In the genomic region with DNA sequence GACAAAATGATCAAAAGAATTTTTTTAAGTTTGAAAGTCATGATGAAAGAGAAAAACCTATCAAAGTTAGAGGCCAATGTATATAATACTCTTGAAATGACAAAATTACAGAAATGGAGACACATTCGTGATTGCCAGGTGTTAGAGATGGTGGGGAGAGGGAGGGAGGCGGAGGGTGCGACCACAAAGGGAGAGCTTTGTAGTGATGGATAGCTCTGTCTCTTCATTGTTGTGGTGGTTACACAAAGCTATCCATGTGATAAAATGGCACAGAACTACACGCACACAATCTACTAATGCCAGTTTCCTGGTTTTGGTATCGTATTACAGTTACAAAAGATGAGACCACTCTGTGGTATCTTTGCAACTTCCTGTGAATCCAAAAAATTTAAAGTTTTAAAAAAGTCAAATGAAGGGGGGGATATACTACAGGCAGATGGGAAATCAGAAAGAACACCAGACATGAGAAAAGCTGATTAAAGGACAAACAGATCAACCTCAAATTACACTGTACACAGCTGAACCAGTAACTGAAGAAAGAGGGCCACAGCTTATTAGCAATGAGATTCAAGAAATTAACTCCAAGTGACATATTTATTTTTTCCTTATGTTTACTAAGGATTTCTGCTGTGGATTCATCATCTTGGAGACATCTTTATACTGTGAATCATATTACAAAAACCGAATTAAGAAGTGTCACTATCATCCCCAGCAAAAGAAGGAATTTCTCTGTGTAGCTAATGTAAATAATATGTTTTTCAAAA, we compare ENCODE assay signal across 9 cellular contexts.
DNase-seq lines count a peak whose midpoint lies in the region; ATAC-seq and TF ChIP-seq lines count a peak whose summit lies in the region.
"Had no signal": no experiment of that assay in that cellular context is flagged by ENCODE, and none has a peak within 500 bp of the region (broad histone marks: within the 10 kb centered on the region; RNA-seq: fewer than 3 reads in every experiment).

No MANE protein-coding gene starts in this region.

- no peak for ATAC-seq in HG02678 (IDR thresholded peaks at IDR 0.05; ENCODE audit: unreplicated experiment)

- WGBS in mesodermal cell (ENCODE audit: insufficient coverage in 2 of 2), 2 experiments = no CpG with 5 or more reads among the region's 6 CpGs

- intact Hi-C loops in activated T-helper 1 cell treated with anti-CD3 and anti-CD28 coated beads, Interleukin-12 subunit alpha, Interleukin-12 subunit beta, Interleukin-2, Interleukin-4 antibody, amounts not matched to agents 30 ng/mL and 10 ng/mL and 1 ng/mL, durations not matched to agents 14 hours and 24 hours and 36 hours (cut with micrococcal nuclease) = no loop called here

- DNase-seq in Karpas-422 (peak; percentile 62), NCI-H1092 treated with DMSO at 0.1 percent for 48 hours (lab: John Stamatoyannopoulos, UW) (no peak), GM20000 (ENCODE audit: low spot score) (no peak), activated gamma-delta T cell treated with Interleukin-2 at 50 U/mL for 16 hours (no peak)
- DNase-seq in activated T-helper 1 cell treated with anti-CD3 and anti-CD28 coated beads, Interleukin-12 subunit alpha, Interleukin-12 subunit beta, Interleukin-2, Interleukin-4 antibody, amounts not matched to agents 30 ng/mL and 10 ng/mL and 1 ng/mL, durations not matched to agents 14 hours and 24 hours and 36 hours (ENCODE audit: low spot score) = no peak
- DNase-seq: adrenal gland had no signal

- no peaks in the 10 kb centered on the region for H3K27me3 ChIP-seq in BLaER1 treated with 17β-estradiol and CSF1 and Interleukin-3, amounts not matched to agents 10 nM and 100 nM
- H3K27me3 ChIP-seq in Karpas-422 (ENCODE audit: low read length) = no peaks in the 10 kb centered on the region
- H3K27me3 ChIP-seq: adrenal gland had no signal

- no peak overlapping the region for H3K4me3 ChIP-seq in BLaER1 treated with 17β-estradiol and CSF1 and Interleukin-3, amounts not matched to agents 10 nM and 100 nM
- H3K4me3 ChIP-seq in Karpas-422 (ENCODE audit: low read length) = peak overlapping the region; percentile 30; the same call in 1 of the 2 replicates
- no peak overlapping the region for H3K4me3 ChIP-seq in mesodermal cell (ENCODE audit: extremely low read depth, insufficient read depth, low read length, poor library complexity, severe bottlenecking)
- H3K4me3 ChIP-seq: adrenal gland had no signal

- no peak for TF ChIP-seq CTCF in GM20000 (IDR thresholded peaks at IDR 0.05; ENCODE audit: extremely low read depth, missing control alignments)

- H3K4me2 ChIP-seq in BLaER1 treated with 17β-estradiol and CSF1 and Interleukin-3, amounts not matched to agents 10 nM and 100 nM = peak overlapping the region; percentile 39 to 69 (median 53); a peak in 21 of 22 replicates
- peak overlapping the region; percentile 64 for H3K4me2 ChIP-seq in Karpas-422 (ENCODE audit: low read depth, low read length, poor library complexity, severe bottlenecking)

- H3K36me3 Mint-ChIP-seq in activated T-helper 1 cell treated with anti-CD3 and anti-CD28 coated beads, Interleukin-12 subunit alpha, Interleukin-12 subunit beta, Interleukin-2, Interleukin-4 antibody, amounts not matched to agents 30 ng/mL and 10 ng/mL and 1 ng/mL, durations not matched to agents 14 hours and 24 hours and 36 hours (ENCODE audit: low read depth) = peaks cover 33% of the 10 kb centered on the region

- peaks cover 60% of the 10 kb centered on the region for H3K79me2 ChIP-seq in Karpas-422 (ENCODE audit: low read length)

- no peaks in the 10 kb centered on the region for H3K9me3 Mint-ChIP-seq in activated T-helper 1 cell treated with anti-CD3 and anti-CD28 coated beads, Interleukin-12 subunit alpha, Interleukin-12 subunit beta, Interleukin-2, Interleukin-4 antibody, amounts not matched to agents 30 ng/mL and 10 ng/mL and 1 ng/mL, durations not matched to agents 14 hours and 24 hours and 36 hours

- H3K36me3 ChIP-seq in BLaER1 treated with 17β-estradiol and CSF1 and Interleukin-3, amounts not matched to agents 10 nM and 100 nM = peaks cover 37 to 86% (median 69%) of the 10 kb centered on the region in 11 experiments
- H3K36me3 ChIP-seq in Karpas-422 (ENCODE audit: insufficient read depth, low read length) (no peaks in the 10 kb centered on the region), mesodermal cell (ENCODE audit: control insufficient read depth, insufficient read depth, low read length) (peaks cover 59% of the 10 kb centered on the region)
- H3K36me3 ChIP-seq: adrenal gland had no signal

- peak overlapping the region; percentile 59 for H3K27ac Mint-ChIP-seq in activated T-helper 1 cell treated with anti-CD3 and anti-CD28 coated beads, Interleukin-12 subunit alpha, Interleukin-12 subunit beta, Interleukin-2, Interleukin-4 antibody, amounts not matched to agents 30 ng/mL and 10 ng/mL and 1 ng/mL, durations not matched to agents 14 hours and 24 hours and 36 hours

- H3K9ac ChIP-seq in BLaER1 treated with 17β-estradiol and CSF1 and Interleukin-3, amounts not matched to agents 10 nM and 100 nM = peak overlapping the region in 3 of 11 experiments; percentile 8 to 41 (median 28); a peak in 3 of 22 replicates
- peak overlapping the region; percentile 40 for H3K9ac ChIP-seq in Karpas-422 (ENCODE audit: low read length)

- peak overlapping the region in 10 of 11 experiments; percentile 23 to 58 (median 44); a peak in 16 of 22 replicates for H3K27ac ChIP-seq in BLaER1 treated with 17β-estradiol and CSF1 and Interleukin-3, amounts not matched to agents 10 nM and 100 nM
- H3K27ac ChIP-seq in Karpas-422 (ENCODE audit: low read length) (peak overlapping the region; percentile 68), mesodermal cell (ENCODE audit: low read depth, low read length, severe bottlenecking) (peak overlapping the region; percentile 84)

- H2AFZ ChIP-seq in Karpas-422 (ENCODE audit: low read length) = peak overlapping the region; percentile 59; the same call in 1 of the 2 replicates

- H3K4me1 ChIP-seq in BLaER1 treated with 17β-estradiol and CSF1 and Interleukin-3, amounts not matched to agents 10 nM and 100 nM = peaks cover 30 to 47% (median 39%) of the 10 kb centered on the region in 10 experiments
- H3K4me1 ChIP-seq in Karpas-422 (ENCODE audit: low read length) (peaks cover 35% of the 10 kb centered on the region), mesodermal cell (ENCODE audit: control insufficient read depth, insufficient read depth, low read length, poor library complexity, severe bottlenecking) (peaks cover 28% of the 10 kb centered on the region)

- no peaks in the 10 kb centered on the region for H3K9me2 ChIP-seq in Karpas-422 (replicated peaks; ENCODE audit: insufficient read depth, low read length)

- H4K20me1 ChIP-seq in BLaER1 treated with 17β-estradiol and CSF1 and Interleukin-3, amounts not matched to agents 10 nM and 100 nM = peaks cover 0 to 81% (median 14%) of the 10 kb centered on the region in 11 experiments; a peak in 15 of 22 replicates
- no peaks in the 10 kb centered on the region for H4K20me1 ChIP-seq in Karpas-422 (ENCODE audit: insufficient read depth, low read depth, low read length)

- H3K9me3 ChIP-seq in BLaER1 treated with 17β-estradiol and CSF1 and Interleukin-3, amounts not matched to agents 10 nM and 100 nM (replicated peaks in 1 of 11) = 0 out of 22 replicates have a peak, but pooled peaks cover 0 to 4% (median 0%) of the 10 kb centered on the region in 11 experiments
- H3K9me3 ChIP-seq in Karpas-422 (ENCODE audit: low read length) (no peaks in the 10 kb centered on the region), mesodermal cell (ENCODE audit: control insufficient read depth, low read length) (no peaks in the 10 kb centered on the region)
- H3K9me3 ChIP-seq: adrenal gland had no signal

- H3K4me3 Mint-ChIP-seq in activated T-helper 1 cell treated with anti-CD3 and anti-CD28 coated beads, Interleukin-12 subunit alpha, Interleukin-12 subunit beta, Interleukin-2, Interleukin-4 antibody, amounts not matched to agents 30 ng/mL and 10 ng/mL and 1 ng/mL, durations not matched to agents 14 hours and 24 hours and 36 hours = no peak overlapping the region

- no peaks in the 10 kb centered on the region for H3K27me3 Mint-ChIP-seq in activated T-helper 1 cell treated with anti-CD3 and anti-CD28 coated beads, Interleukin-12 subunit alpha, Interleukin-12 subunit beta, Interleukin-2, Interleukin-4 antibody, amounts not matched to agents 30 ng/mL and 10 ng/mL and 1 ng/mL, durations not matched to agents 14 hours and 24 hours and 36 hours (ENCODE audit: insufficient read depth)

- H3K4me1 Mint-ChIP-seq in activated T-helper 1 cell treated with anti-CD3 and anti-CD28 coated beads, Interleukin-12 subunit alpha, Interleukin-12 subunit beta, Interleukin-2, Interleukin-4 antibody, amounts not matched to agents 30 ng/mL and 10 ng/mL and 1 ng/mL, durations not matched to agents 14 hours and 24 hours and 36 hours (ENCODE audit: low read depth) = peaks cover 57% of the 10 kb centered on the region
